ENCODE assay signal across 8 cellular contexts in genomic region chrX:115940888-115941332, GRCh38.
A peak's percentile ranks its signal among the peaks of the same experiment; 100 is the strongest.
DNase-seq lines count a peak whose midpoint lies in the region; ATAC-seq and TF ChIP-seq lines count a peak whose summit lies in the region.

No MANE protein-coding gene starts in this region.

- POLR2A ChIA-PET in GM10248 (lab: Yijun Ruan, JAX) = no interaction called here

- CTCF ChIA-PET in GM10248 (lab: Yijun Ruan, JAX) = interaction anchor here (1.2 kb wide), 1 partner anchor 19 kb away, joined by 4 read pairs; no protein-coding TSS in a partner anchor

- H3K36me3 ChIP-seq in gastrocnemius medialis = no peaks in the 10 kb centered on the region

- H3K27me3 ChIP-seq in gastrocnemius medialis = no peaks in the 10 kb centered on the region

- TF ChIP-seq CTCF in GM10248 (IDR thresholded peaks at IDR 0.05; ENCODE audit: control extremely low read depth, extremely low read depth, low read depth, missing control alignments) (peak; percentile 9), gastrocnemius medialis (IDR thresholded peaks at IDR 0.05 in 4 of 5, conservative IDR thresholded peaks at IDR 0.05 in 1 of 5) (peak in 3 of 5 experiments; percentile 40 to 73 (median 59))

- ATAC-seq in GM21526 (IDR thresholded peaks at IDR 0.05; ENCODE audit: low FRiP score, unreplicated experiment) = peak; percentile 68
- no peak for ATAC-seq in gastrocnemius medialis
- no peak for ATAC-seq in GM19452 (IDR thresholded peaks at IDR 0.05; ENCODE audit: unreplicated experiment)

- peaks cover 0 to 8% of the 10 kb centered on the region in 2 donors for H3K4me1 ChIP-seq in gastrocnemius medialis

- intact Hi-C loops in gastrocnemius medialis (cut with DNase I; ENCODE audit: low total_unique reads) = no loop called here

- H3K27ac ChIP-seq in gastrocnemius medialis = peak overlapping the region in 1 of 4 donors; percentile 5

- H3K9me3 ChIP-seq in gastrocnemius medialis = no peaks in the 10 kb centered on the region

- peak overlapping the region in 2 of 4 donors; percentile 10 to 36 for H3K4me3 ChIP-seq in gastrocnemius medialis

- DNase-seq in GM10248 (ENCODE audit: extremely low spot score) (no peak), KBM-7 (peak; percentile 70), SK-N-DZ (ENCODE audit: low spot score) (peak; percentile 73), globus pallidus (ENCODE audit: low spot score) (peak; percentile 89), gastrocnemius medialis (peak in 1 of 2 donors; percentile 19), foreskin melanocyte (no peak)

- in situ Hi-C loops in KBM-7 (cut with MboI; ENCODE audit: low pct_unique_long_range_greater_than_20kb, low sequenced_read_pairs) (no loop called here), gastrocnemius medialis (cut with MboI; ENCODE audit: low sequenced_read_pairs in 4 of 4) (no loop called here)

- TF ChIP-seq POLR2A in gastrocnemius medialis (IDR thresholded peaks at IDR 0.05) = no peak

Comparison
In these comparisons a context has a peak if more than half of its experiments do, and no peak if none do; other contexts are left out.
1. DNase-seq: peak in KBM-7 (single experiment), SK-N-DZ (single experiment) and globus pallidus (single experiment); none in GM10248 (single experiment) and foreskin melanocyte (single experiment).